In genomic region chr12:22709292-22709691, GRCh38 we compare ENCODE assay signal across 9 cellular contexts.
DNase-seq lines count a peak whose midpoint lies in the region; ATAC-seq, FAIRE-seq and TF ChIP-seq lines count a peak whose summit lies in the region.
"Had no signal": no experiment of that assay in that cellular context is flagged by ENCODE, and none has a peak within 500 bp of the region (broad histone marks: within the 10 kb centered on the region; RNA-seq: fewer than 3 reads in every experiment).

No MANE protein-coding gene starts in this region.

- DNase-seq in AG20443 (ENCODE audit: low spot score) (peak; percentile 61), GM19239 (ENCODE audit: insufficient read length, low spot score) (peak; percentile 10), left lobe of liver (ENCODE audit: low spot score) (no peak), substantia nigra (lab: John Stamatoyannopoulos, UW) (no peak)
- DNase-seq in stimulated activated naive CD8-positive, alpha-beta T cell treated with anti-CD3 and anti-CD28 coated beads, Interleukin-15, amount 100 ng/mL, for 72 hours = no peak
- no peak for DNase-seq in activated CD4-positive, alpha-beta T cell treated with anti-CD3 and anti-CD28 coated beads, Interleukin-2, amount 50 U/mL, for 4 hours

- H3K79me2 ChIP-seq in KMS-11 (ENCODE audit: insufficient read depth, low read depth) = no peaks in the 10 kb centered on the region

- H3K27ac Mint-ChIP-seq in stimulated activated naive CD8-positive, alpha-beta T cell treated with anti-CD3 and anti-CD28 coated beads, Interleukin-15, amount 100 ng/mL, for 72 hours = no peak overlapping the region

- H3K27ac ChIP-seq in KMS-11 (no peak overlapping the region), substantia nigra (ENCODE audit: low read depth, low read length, poor library complexity, severe bottlenecking) (no peak overlapping the region)

- H3K36me3 ChIP-seq in KMS-11 (ENCODE audit: insufficient read depth) = no peaks in the 10 kb centered on the region

- H3K4me1 ChIP-seq in KMS-11 (ENCODE audit: low read depth, poor library complexity, severe bottlenecking) = no peaks in the 10 kb centered on the region

- H2AFZ ChIP-seq in KMS-11 (ENCODE audit: low read depth) = no peak overlapping the region; the same call in 1 of the 2 replicates

- FAIRE-seq in GM19239 (lab: Jason Lieb, UNC) = peak; percentile 52
- FAIRE-seq: frontal cortex had no signal

- no peaks in the 10 kb centered on the region for H3K4me1 Mint-ChIP-seq in stimulated activated naive CD8-positive, alpha-beta T cell treated with anti-CD3 and anti-CD28 coated beads, Interleukin-15, amount 100 ng/mL, for 72 hours

- H3K4me3 ChIP-seq in KMS-11 (IDR thresholded peaks at IDR 0.05; ENCODE audit: insufficient read depth, low read depth, low read length) = no peak overlapping the region

- no peaks in the 10 kb centered on the region for H4K20me1 ChIP-seq in KMS-11 (ENCODE audit: insufficient read depth)

- H3K9ac ChIP-seq in KMS-11 = no peak overlapping the region

- H3K9me3 Mint-ChIP-seq in stimulated activated naive CD8-positive, alpha-beta T cell treated with anti-CD3 and anti-CD28 coated beads, Interleukin-15, amount 100 ng/mL, for 72 hours = no peaks in the 10 kb centered on the region

- H3K4me2 ChIP-seq in KMS-11 = no peak overlapping the region

- peak; percentile 57 for TF ChIP-seq CTCF in KMS-11 (conservative IDR thresholded peaks at IDR 0.05; ENCODE audit: low read depth, low read length)

- H3K4me3 Mint-ChIP-seq in stimulated activated naive CD8-positive, alpha-beta T cell treated with anti-CD3 and anti-CD28 coated beads, Interleukin-15, amount 100 ng/mL, for 72 hours = no peak overlapping the region

- no peaks in the 10 kb centered on the region for H3K27me3 ChIP-seq in KMS-11 (ENCODE audit: insufficient read depth, low read depth)

- peak; percentile 45; the same call in 2 of the 3 replicates for ATAC-seq in SK-N-SH treated with all-trans-retinoic acid at 6 μM for 48 hours
- peak; percentile 88 for ATAC-seq in left lobe of liver
- no peak for ATAC-seq in stimulated activated naive CD8-positive, alpha-beta T cell treated with anti-CD3 and anti-CD28 coated beads, Interleukin-15, amount 100 ng/mL, for 72 hours

- H3K27me3 Mint-ChIP-seq in stimulated activated naive CD8-positive, alpha-beta T cell treated with anti-CD3 and anti-CD28 coated beads, Interleukin-15, amount 100 ng/mL, for 72 hours = peaks cover 6% of the 10 kb centered on the region

TF ChIP-seq in SK-N-SH treated with all-trans-retinoic acid at 6 μM for 48 hours, 23 proteins besides CTCF, POLR2A, EP300 and RAD21:
- no peak for TF ChIP-seq SNAI2 (CRISPR knock-in tag; IDR thresholded peaks at IDR 0.05)
- no peak for TF ChIP-seq OSR1 (CRISPR knock-in tag; IDR thresholded peaks at IDR 0.05)
- TF ChIP-seq CSDC2 (CRISPR knock-in tag; IDR thresholded peaks at IDR 0.05) = no peak
- TF ChIP-seq ESRRG (CRISPR knock-in tag; IDR thresholded peaks at IDR 0.05) = no peak
- TF ChIP-seq ISL1 (CRISPR knock-in tag; IDR thresholded peaks at IDR 0.05) = no peak
- TF ChIP-seq CSRNP3 (CRISPR knock-in tag; IDR thresholded peaks at IDR 0.05) = no peak
- TF ChIP-seq GLIS3 (CRISPR knock-in tag; IDR thresholded peaks at IDR 0.05) = no peak
- no peak for TF ChIP-seq ZNF565 (CRISPR knock-in tag; conservative IDR thresholded peaks at IDR 0.05; ENCODE audit: low read depth)
- TF ChIP-seq ZNF8 (CRISPR knock-in tag; IDR thresholded peaks at IDR 0.05) = no peak
- no peak for TF ChIP-seq TOX (CRISPR knock-in tag; IDR thresholded peaks at IDR 0.05; ENCODE audit: borderline replicate concordance)
- TF ChIP-seq RARB (CRISPR knock-in tag; IDR thresholded peaks at IDR 0.05) = no peak

Comparison
In these comparisons a context has a peak if more than half of its experiments do, and no peak if none do; other contexts are left out.
1. DNase-seq: peak in AG20443 (single experiment) and GM19239 (single experiment); none in left lobe of liver (single experiment), stimulated activated naive CD8-positive, alpha-beta T cell treated with anti-CD3 and anti-CD28 coated beads, Interleukin-15, amount 100 ng/mL, for 72 hours (0 of 2), activated CD4-positive, alpha-beta T cell treated with anti-CD3 and anti-CD28 coated beads, Interleukin-2, amount 50 U/mL, for 4 hours (0 of 2) and substantia nigra (0 of 49).